Comparison of ENCODE assay signal across 1 cellular context in the genomic region with DNA sequence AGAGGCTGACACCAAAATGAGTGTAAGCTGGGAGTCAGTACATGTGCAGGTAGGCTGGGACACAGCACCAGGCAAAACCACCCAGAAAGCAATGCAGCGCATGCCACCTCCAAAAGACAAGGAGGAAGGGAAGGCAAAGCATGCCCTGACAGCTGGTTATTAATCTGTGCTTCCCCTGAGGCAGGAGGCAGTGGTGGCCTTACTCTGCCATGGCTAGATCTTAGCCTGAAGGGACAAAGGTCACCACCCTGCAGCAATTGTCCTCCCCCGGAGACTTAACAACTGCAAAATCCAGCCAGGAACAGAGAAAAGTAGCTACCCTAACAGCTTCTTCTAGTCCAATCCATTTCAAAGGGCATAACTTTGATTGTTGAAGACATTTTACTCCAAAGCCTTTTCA.
TF ChIP-seq lines count a peak whose summit lies in the region.

No MANE protein-coding gene starts in this region.

TF ChIP-seq in H1, 55 proteins besides CTCF, POLR2A, EP300 and RAD21:
- no peak for TF ChIP-seq YY1 (IDR thresholded peaks at IDR 0.05; ENCODE audit: low read depth, low read length)
- TF ChIP-seq, protein P1, sequence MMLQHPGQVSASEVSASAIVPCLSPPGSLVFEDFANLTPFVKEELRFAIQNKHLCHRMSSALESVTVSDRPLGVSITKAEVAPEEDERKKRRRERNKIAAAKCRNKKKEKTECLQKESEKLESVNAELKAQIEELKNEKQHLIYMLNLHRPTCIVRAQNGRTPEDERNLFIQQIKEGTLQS (IDR thresholded peaks at IDR 0.05; ENCODE audit: insufficient read depth, low read depth, low read length): no peak
- TF ChIP-seq HDAC2 (IDR thresholded peaks at IDR 0.05; ENCODE audit: borderline replicate concordance in 1 of 2, low read depth in 2 of 2, low read length in 2 of 2): no peak
- no peak for TF ChIP-seq SUZ12 (IDR thresholded peaks at IDR 0.05; ENCODE audit: low read length)
- TF ChIP-seq, protein P2, sequence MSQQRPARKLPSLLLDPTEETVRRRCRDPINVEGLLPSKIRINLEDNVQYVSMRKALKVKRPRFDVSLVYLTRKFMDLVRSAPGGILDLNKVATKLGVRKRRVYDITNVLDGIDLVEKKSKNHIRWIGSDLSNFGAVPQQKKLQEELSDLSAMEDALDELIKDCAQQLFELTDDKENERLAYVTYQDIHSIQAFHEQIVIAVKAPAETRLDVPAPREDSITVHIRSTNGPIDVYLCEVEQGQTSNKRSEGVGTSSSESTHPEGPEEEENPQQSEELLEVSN (IDR thresholded peaks at IDR 0.05): no peak
- TF ChIP-seq, protein P3, sequence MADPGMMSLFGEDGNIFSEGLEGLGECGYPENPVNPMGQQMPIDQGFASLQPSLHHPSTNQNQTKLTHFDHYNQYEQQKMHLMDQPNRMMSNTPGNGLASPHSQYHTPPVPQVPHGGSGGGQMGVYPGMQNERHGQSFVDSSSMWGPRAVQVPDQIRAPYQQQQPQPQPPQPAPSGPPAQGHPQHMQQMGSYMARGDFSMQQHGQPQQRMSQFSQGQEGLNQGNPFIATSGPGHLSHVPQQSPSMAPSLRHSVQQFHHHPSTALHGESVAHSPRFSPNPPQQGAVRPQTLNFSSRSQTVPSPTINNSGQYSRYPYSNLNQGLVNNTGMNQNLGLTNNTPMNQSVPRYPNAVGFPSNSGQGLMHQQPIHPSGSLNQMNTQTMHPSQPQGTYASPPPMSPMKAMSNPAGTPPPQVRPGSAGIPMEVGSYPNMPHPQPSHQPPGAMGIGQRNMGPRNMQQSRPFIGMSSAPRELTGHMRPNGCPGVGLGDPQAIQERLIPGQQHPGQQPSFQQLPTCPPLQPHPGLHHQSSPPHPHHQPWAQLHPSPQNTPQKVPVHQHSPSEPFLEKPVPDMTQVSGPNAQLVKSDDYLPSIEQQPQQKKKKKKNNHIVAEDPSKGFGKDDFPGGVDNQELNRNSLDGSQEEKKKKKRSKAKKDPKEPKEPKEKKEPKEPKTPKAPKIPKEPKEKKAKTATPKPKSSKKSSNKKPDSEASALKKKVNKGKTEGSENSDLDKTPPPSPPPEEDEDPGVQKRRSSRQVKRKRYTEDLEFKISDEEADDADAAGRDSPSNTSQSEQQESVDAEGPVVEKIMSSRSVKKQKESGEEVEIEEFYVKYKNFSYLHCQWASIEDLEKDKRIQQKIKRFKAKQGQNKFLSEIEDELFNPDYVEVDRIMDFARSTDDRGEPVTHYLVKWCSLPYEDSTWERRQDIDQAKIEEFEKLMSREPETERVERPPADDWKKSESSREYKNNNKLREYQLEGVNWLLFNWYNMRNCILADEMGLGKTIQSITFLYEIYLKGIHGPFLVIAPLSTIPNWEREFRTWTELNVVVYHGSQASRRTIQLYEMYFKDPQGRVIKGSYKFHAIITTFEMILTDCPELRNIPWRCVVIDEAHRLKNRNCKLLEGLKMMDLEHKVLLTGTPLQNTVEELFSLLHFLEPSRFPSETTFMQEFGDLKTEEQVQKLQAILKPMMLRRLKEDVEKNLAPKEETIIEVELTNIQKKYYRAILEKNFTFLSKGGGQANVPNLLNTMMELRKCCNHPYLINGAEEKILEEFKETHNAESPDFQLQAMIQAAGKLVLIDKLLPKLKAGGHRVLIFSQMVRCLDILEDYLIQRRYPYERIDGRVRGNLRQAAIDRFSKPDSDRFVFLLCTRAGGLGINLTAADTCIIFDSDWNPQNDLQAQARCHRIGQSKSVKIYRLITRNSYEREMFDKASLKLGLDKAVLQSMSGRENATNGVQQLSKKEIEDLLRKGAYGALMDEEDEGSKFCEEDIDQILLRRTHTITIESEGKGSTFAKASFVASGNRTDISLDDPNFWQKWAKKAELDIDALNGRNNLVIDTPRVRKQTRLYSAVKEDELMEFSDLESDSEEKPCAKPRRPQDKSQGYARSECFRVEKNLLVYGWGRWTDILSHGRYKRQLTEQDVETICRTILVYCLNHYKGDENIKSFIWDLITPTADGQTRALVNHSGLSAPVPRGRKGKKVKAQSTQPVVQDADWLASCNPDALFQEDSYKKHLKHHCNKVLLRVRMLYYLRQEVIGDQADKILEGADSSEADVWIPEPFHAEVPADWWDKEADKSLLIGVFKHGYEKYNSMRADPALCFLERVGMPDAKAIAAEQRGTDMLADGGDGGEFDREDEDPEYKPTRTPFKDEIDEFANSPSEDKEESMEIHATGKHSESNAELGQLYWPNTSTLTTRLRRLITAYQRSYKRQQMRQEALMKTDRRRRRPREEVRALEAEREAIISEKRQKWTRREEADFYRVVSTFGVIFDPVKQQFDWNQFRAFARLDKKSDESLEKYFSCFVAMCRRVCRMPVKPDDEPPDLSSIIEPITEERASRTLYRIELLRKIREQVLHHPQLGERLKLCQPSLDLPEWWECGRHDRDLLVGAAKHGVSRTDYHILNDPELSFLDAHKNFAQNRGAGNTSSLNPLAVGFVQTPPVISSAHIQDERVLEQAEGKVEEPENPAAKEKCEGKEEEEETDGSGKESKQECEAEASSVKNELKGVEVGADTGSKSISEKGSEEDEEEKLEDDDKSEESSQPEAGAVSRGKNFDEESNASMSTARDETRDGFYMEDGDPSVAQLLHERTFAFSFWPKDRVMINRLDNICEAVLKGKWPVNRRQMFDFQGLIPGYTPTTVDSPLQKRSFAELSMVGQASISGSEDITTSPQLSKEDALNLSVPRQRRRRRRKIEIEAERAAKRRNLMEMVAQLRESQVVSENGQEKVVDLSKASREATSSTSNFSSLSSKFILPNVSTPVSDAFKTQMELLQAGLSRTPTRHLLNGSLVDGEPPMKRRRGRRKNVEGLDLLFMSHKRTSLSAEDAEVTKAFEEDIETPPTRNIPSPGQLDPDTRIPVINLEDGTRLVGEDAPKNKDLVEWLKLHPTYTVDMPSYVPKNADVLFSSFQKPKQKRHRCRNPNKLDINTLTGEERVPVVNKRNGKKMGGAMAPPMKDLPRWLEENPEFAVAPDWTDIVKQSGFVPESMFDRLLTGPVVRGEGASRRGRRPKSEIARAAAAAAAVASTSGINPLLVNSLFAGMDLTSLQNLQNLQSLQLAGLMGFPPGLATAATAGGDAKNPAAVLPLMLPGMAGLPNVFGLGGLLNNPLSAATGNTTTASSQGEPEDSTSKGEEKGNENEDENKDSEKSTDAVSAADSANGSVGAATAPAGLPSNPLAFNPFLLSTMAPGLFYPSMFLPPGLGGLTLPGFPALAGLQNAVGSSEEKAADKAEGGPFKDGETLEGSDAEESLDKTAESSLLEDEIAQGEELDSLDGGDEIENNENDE (IDR thresholded peaks at IDR 0.05; ENCODE audit: insufficient replicate concordance, low read length): no peak
- TF ChIP-seq GABPA (IDR thresholded peaks at IDR 0.05; ENCODE audit: borderline replicate concordance, insufficient read depth, low read length): no peak
- no peak for TF ChIP-seq SP4 (IDR thresholded peaks at IDR 0.05; ENCODE audit: low read length)
